Comparison of ENCODE assay signal across 19 cellular contexts in the genomic region with DNA sequence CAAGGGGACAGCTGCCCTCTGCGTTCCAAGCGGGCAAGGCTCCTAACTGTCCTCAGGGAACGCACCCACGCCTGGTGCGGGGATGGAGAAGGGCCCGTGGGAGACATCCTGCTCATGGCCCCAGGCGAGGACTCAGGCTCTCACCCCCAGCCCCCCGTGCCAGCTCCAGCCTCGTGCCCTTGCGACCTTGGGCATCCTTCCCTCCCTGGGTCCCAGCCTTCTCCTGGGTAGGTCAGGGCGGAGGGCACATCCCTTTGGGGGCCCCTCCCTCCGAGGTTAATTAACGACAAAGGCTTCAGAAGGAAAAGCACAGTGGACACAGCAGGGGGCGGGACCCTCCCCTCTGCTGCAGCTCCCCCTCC. TPM values are rescaled to one million over a fixed set of nuclear protein-coding genes. Genes with fewer than 3 reads are reported as not detected.
DNase-seq lines count a peak whose midpoint lies in the region; ATAC-seq and TF ChIP-seq lines count a peak whose summit lies in the region.
"Had no signal": no experiment of that assay in that cellular context is flagged by ENCODE, and none has a peak within 500 bp of the region (broad histone marks: within the 10 kb centered on the region; RNA-seq: fewer than 3 reads in every experiment).

No MANE protein-coding gene starts in this region.

- no peak for TF ChIP-seq CTCF in CD8-positive, alpha-beta T cell (IDR thresholded peaks at IDR 0.05)
- TF ChIP-seq CTCF in prostate gland (IDR thresholded peaks at IDR 0.05) (no peak), thyroid gland (IDR thresholded peaks at IDR 0.05) (no peak)

- H3K27ac ChIP-seq in CD8-positive, alpha-beta T cell (ENCODE audit: low read depth, low read length) = peak overlapping the region; percentile 68
- H3K27ac ChIP-seq in iPS-20b (ENCODE audit: low read length) (no peak overlapping the region), prostate gland (peak overlapping the region; percentile 50 to 59), thyroid gland (peak overlapping the region in 1 of 3 donors; percentile 30)
- H3K27ac ChIP-seq: brain microvascular endothelial cell had no signal

- peaks cover 30% of the 10 kb centered on the region for H3K4me1 ChIP-seq in CD8-positive, alpha-beta T cell (ENCODE audit: insufficient read depth, low read length)
- H3K4me1 ChIP-seq in iPS-20b (ENCODE audit: insufficient read depth, low read length) (peaks cover 17% of the 10 kb centered on the region; the same call in 1 of the 2 replicates), prostate gland (replicated peaks) (peaks cover 14% of the 10 kb centered on the region), thyroid gland (peaks cover 28 to 29% of the 10 kb centered on the region in 2 donors)

- H3K27ac Mint-ChIP-seq in CD8-positive, alpha-beta T cell = peak overlapping the region; percentile 96
- H3K27ac Mint-ChIP-seq in T-cell = peak overlapping the region; percentile 75 to 81
- H3K27ac Mint-ChIP-seq: natural killer cell had no signal

- DNase-seq in CD8-positive, alpha-beta T cell = peak in 1 of 7 experiments; percentile 13
- DNase-seq in T-cell (no peak), prostate gland (ENCODE audit: low spot score) (no peak), NCI-H1436 treated with DMSO at 0.1 percent for 48 hours (lab: John Stamatoyannopoulos, UW) (no peak), cerebellar nuclear complex (lab: John Stamatoyannopoulos, UW) (no peak), thyroid gland (no peak)
- DNase-seq: activated CD8-positive, alpha-beta memory T cell treated with anti-CD3 and anti-CD28 coated beads, Interleukin-2, amount 50 U/mL, for 48 hours; brain microvascular endothelial cell; CD8-positive, alpha-beta memory T cell; HCEC 1CT; Kasumi-1; natural killer cell; NCI-H1048; NCI-H1930; SHP77 treated with DMSO at 0.1 percent for 48 hours; T-helper 1 cell had no signal

- no peaks in the 10 kb centered on the region for H3K9me3 Mint-ChIP-seq in CD8-positive, alpha-beta T cell
- H3K9me3 Mint-ChIP-seq in T-cell = no peaks in the 10 kb centered on the region
- H3K9me3 Mint-ChIP-seq: CD8-positive, alpha-beta memory T cell; natural killer cell had no signal

- H3K4me3 ChIP-seq in CD8-positive, alpha-beta T cell (ENCODE audit: low read depth, low read length) = peak overlapping the region; percentile 57
- H3K4me3 ChIP-seq in iPS-20b (ENCODE audit: low read length) (peak overlapping the region; percentile 26; the same call in 1 of the 2 replicates), prostate gland (no peak overlapping the region), thyroid gland (replicated peaks in 1 of 3) (no peak overlapping the region)
- H3K4me3 ChIP-seq: colonic mucosa had no signal

- no peaks in the 10 kb centered on the region for H3K27me3 ChIP-seq in CD8-positive, alpha-beta T cell (ENCODE audit: insufficient read depth, low read length)
- H3K27me3 ChIP-seq in iPS-20b (ENCODE audit: insufficient read depth, low read length) (peaks cover 15% of the 10 kb centered on the region), prostate gland (replicated peaks; ENCODE audit: insufficient read depth) (no peaks in the 10 kb centered on the region), thyroid gland (no peaks in the 10 kb centered on the region)
- H3K27me3 ChIP-seq: brain microvascular endothelial cell, colonic mucosa had no signal

- H3K36me3 Mint-ChIP-seq in CD8-positive, alpha-beta T cell = peaks cover 26% of the 10 kb centered on the region
- no peaks in the 10 kb centered on the region for H3K36me3 Mint-ChIP-seq in T-cell
- H3K36me3 Mint-ChIP-seq: natural killer cell had no signal

- peaks cover 25% of the 10 kb centered on the region for H3K4me1 Mint-ChIP-seq in CD8-positive, alpha-beta T cell (ENCODE audit: low read depth)
- peaks cover 25 to 31% (median 27%) of the 10 kb centered on the region in 3 donors for H3K4me1 Mint-ChIP-seq in T-cell

- intact Hi-C loops in CD8-positive, alpha-beta T cell (cut with DNase I, micrococcal nuclease) = no loop called here
- intact Hi-C loops in prostate gland (cut with DNase I) = no loop called here
- intact Hi-C loops in thyroid gland (cut with DNase I) = no loop called here

- POLR2A ChIA-PET in CD8-positive, alpha-beta T cell (lab: Charles Lee) = interaction anchor here (3.0 kb wide), 1 partner anchor 8 kb away, joined by 25 read pairs; a partner anchor contains a TSS
- POLR2A ChIA-PET in T-cell (lab: Charles Lee) = no interaction called here

- H3K9me3 ChIP-seq in CD8-positive, alpha-beta T cell (ENCODE audit: low read length) = no peaks in the 10 kb centered on the region
- H3K9me3 ChIP-seq in iPS-20b (ENCODE audit: insufficient read depth, low read depth, low read length) = no peaks in the 10 kb centered on the region
- no peaks in the 10 kb centered on the region for H3K9me3 ChIP-seq in prostate gland
- H3K9me3 ChIP-seq in thyroid gland = no peaks in the 10 kb centered on the region
- H3K9me3 ChIP-seq: colonic mucosa had no signal

- CTCF ChIA-PET in CD8-positive, alpha-beta T cell (lab: Charles Lee) = interaction anchor here (1.0 kb wide), 1 partner anchor 144 kb away, joined by 3 read pairs; a partner anchor contains a TSS
- CTCF ChIA-PET in T-cell (lab: Charles Lee) = no interaction called here

- no peak for ATAC-seq in CD8-positive, alpha-beta T cell
- no peak for ATAC-seq in T-cell (replicated peaks in 1 of 4)
- no peak for ATAC-seq in GM21381 (IDR thresholded peaks at IDR 0.05; ENCODE audit: unreplicated experiment)
- ATAC-seq: natural killer cell had no signal

- WGBS in prostate gland = 75% methylated on average over 14 of the region's 14 CpGs
- WGBS in thyroid gland, 2 donors = 48 to 73% methylated on average over 6 to 8 of the region's 14 CpGs

- H3K36me3 ChIP-seq in CD8-positive, alpha-beta T cell (ENCODE audit: insufficient read depth, low read length) = peaks cover 8% of the 10 kb centered on the region
- peaks cover 30% of the 10 kb centered on the region for H3K36me3 ChIP-seq in iPS-20b (ENCODE audit: insufficient read depth, low read depth, low read length)
- H3K36me3 ChIP-seq in prostate gland = peaks cover 6 to 8% of the 10 kb centered on the region in 2 donors
- H3K36me3 ChIP-seq in thyroid gland = peaks cover 7 to 32% of the 10 kb centered on the region in 2 donors

- H3K4me3 Mint-ChIP-seq in CD8-positive, alpha-beta T cell = no peak overlapping the region
- peak overlapping the region in 2 of 3 donors; percentile 21 to 82 for H3K4me3 Mint-ChIP-seq in T-cell
- H3K4me3 Mint-ChIP-seq: natural killer cell had no signal

- TF ChIP-seq POLR2A in prostate gland (IDR thresholded peaks at IDR 0.05) (no peak), thyroid gland (IDR thresholded peaks at IDR 0.05) (no peak)

- no peak overlapping the region; the same call in 1 of the 2 replicates for H3K9ac ChIP-seq in iPS-20b (ENCODE audit: low read depth, low read length)

- no peaks in the 10 kb centered on the region for H3K27me3 Mint-ChIP-seq in CD8-positive, alpha-beta T cell (ENCODE audit: low read depth)
- H3K27me3 Mint-ChIP-seq in T-cell = no peaks in the 10 kb centered on the region
- H3K27me3 Mint-ChIP-seq: CD8-positive, alpha-beta memory T cell had no signal

RNA-seq across cellular contexts. Expression of a gene that starts 3.0 kb away (rescaled TPM):
- total RNA-seq in CD8-positive, alpha-beta T cell = 10 to 100 TPM; 57.9 to 60.8 TPM
- total RNA-seq in T-cell (100 to 1,000 TPM in 4 of 5 donors, 10 to 100 TPM in 1; 34.9 to 143 (median 122) TPM), prostate gland (100 to 1,000 TPM in 1 of 2 donors, 10 to 100 TPM in 1; 36.8 to 207 TPM), thyroid gland (10 to 100 TPM; 31.6 to 83.3 (median 62.2) TPM)

RNA-seq across cellular contexts. Expression of a gene that starts 8.5 kb away (rescaled TPM):
- 10 to 100 TPM; 16.7 to 17.4 TPM for total RNA-seq in CD8-positive, alpha-beta T cell
- total RNA-seq in T-cell (10 to 100 TPM; 29.3 to 43.8 (median 34.5) TPM), prostate gland (10 to 100 TPM; 83.4 to 84.3 TPM), thyroid gland (100 to 1,000 TPM in 1 of 4 donors, 10 to 100 TPM in 3; 39.9 to 106 (median 80.7) TPM)

RNA-seq across cellular contexts. Expression of a gene that starts 18.2 kb away (rescaled TPM):
- total RNA-seq in CD8-positive, alpha-beta T cell = 10 to 100 TPM; 22.2 to 22.3 TPM
- total RNA-seq in T-cell (10 to 100 TPM; 32.5 to 48.4 (median 41.3) TPM), prostate gland (100 to 1,000 TPM; 137 to 185 TPM), thyroid gland (10 to 100 TPM; 31.7 to 65.0 (median 59.7) TPM)

RNA-seq across cellular contexts. Expression of a gene that starts 22.9 kb away (rescaled TPM):
- 1 to 10 TPM; 6.1 to 7.9 TPM for total RNA-seq in CD8-positive, alpha-beta T cell
- 10 to 100 TPM; 10.5 to 17.6 (median 11.3) TPM for total RNA-seq in T-cell
- total RNA-seq in prostate gland = 10 to 100 TPM; 23.7 to 38.5 TPM
- 10 to 100 TPM in 2 of 4 donors, 1 to 10 TPM in 2; 3.1 to 13.5 (median 9.5) TPM for total RNA-seq in thyroid gland

RNA-seq across cellular contexts. Expression of a gene that starts 26.3 kb away (rescaled TPM):
- total RNA-seq in CD8-positive, alpha-beta T cell = 10 to 100 TPM; 25.4 to 28.6 TPM
- total RNA-seq in T-cell (10 to 100 TPM; 38.5 to 58.9 (median 50.4) TPM), prostate gland (10 to 100 TPM; 31.2 to 35.2 TPM), thyroid gland (10 to 100 TPM; 17.5 to 29.7 (median 26.4) TPM)

Comparison
In these comparisons a context has a peak if more than half of its experiments do, and no peak if none do; other contexts are left out.
1. H3K4me3 ChIP-seq: peak in CD8-positive, alpha-beta T cell (single experiment) and iPS-20b (single experiment); none in prostate gland (0 of 2) and thyroid gland (0 of 3).